In genomic region chr9:35001285-35001677, GRCh38 we compare ENCODE assay signal across 22 cellular contexts. TPM values are rescaled to one million over a fixed set of nuclear protein-coding genes. Genes with fewer than 3 reads are reported as not detected.
DNase-seq lines count a peak whose midpoint lies in the region; ATAC-seq, FAIRE-seq and TF ChIP-seq lines count a peak whose summit lies in the region.
"Had no signal": no experiment of that assay in that cellular context is flagged by ENCODE, and none has a peak within 500 bp of the region (broad histone marks: within the 10 kb centered on the region; RNA-seq: fewer than 3 reads in every experiment).

No MANE protein-coding gene starts in this region.

- H3K23me2 ChIP-seq in H1 (ENCODE audit: low read depth, low read length) = no peaks in the 10 kb centered on the region

- H2BK20ac ChIP-seq in H1 (ENCODE audit: low read length) = no peak overlapping the region

- H3K14ac ChIP-seq in H1 (ENCODE audit: insufficient read length) (no peak overlapping the region), trophoblast cell (ENCODE audit: low read length) (no peak overlapping the region)

- no peaks in the 10 kb centered on the region for H3K9me3 Mint-ChIP-seq in stimulated activated naive CD8-positive, alpha-beta T cell treated with anti-CD3 and anti-CD28 coated beads, Interleukin-15, Interleukin-2, amounts not matched to agents 100 ng/mL and 50 ng/mL, for 24 hours
- H3K9me3 Mint-ChIP-seq: nephron progenitor cell, T-cell had no signal

- no peak for TF ChIP-seq CTCF in H1 (IDR thresholded peaks at IDR 0.05; ENCODE audit: control extremely low read depth in 1 of 3, insufficient read depth in 1 of 3, low read depth in 1 of 3, low read length in 3 of 3)
- TF ChIP-seq CTCF in transverse colon (IDR thresholded peaks at IDR 0.05) = no peak

- H3K36me3 Mint-ChIP-seq in stimulated activated naive CD8-positive, alpha-beta T cell treated with anti-CD3 and anti-CD28 coated beads, Interleukin-15, Interleukin-2, amounts not matched to agents 100 ng/mL and 50 ng/mL, for 24 hours (ENCODE audit: low read depth) = peaks cover 10% of the 10 kb centered on the region

- in situ Hi-C loops in transverse colon (cut with MboI; ENCODE audit: low pct_ligation_motif_present in 1 of 4, low pct_unique_long_range_greater_than_20kb in 1 of 4, low sequenced_read_pairs in 3 of 4) = no loop called here

- no peak for DNase-seq in stimulated activated naive CD8-positive, alpha-beta T cell treated with anti-CD3 and anti-CD28 coated beads, Interleukin-15, Interleukin-2, amounts not matched to agents 100 U/mL and 50 U/mL, for 24 hours
- DNase-seq in H1 (ENCODE audit: low read depth in 1 of 2, low spot score in 2 of 2) (no peak), trophoblast cell (no peak), transverse colon (no peak), NCI-H187 (lab: John Stamatoyannopoulos, UW) (no peak), NCI-H748 (lab: John Stamatoyannopoulos, UW; ENCODE audit: unreplicated experiment) (no peak)
- DNase-seq: activated gamma-delta T cell treated with Interleukin-2 at 50 U/mL for 16 hours; erythroblast; NCI-H1694; NCI-H345; nephron progenitor cell; spleen; stimulated activated naive CD4-positive, alpha-beta T cell treated with Interleukin-2 at 50 U/mL for 16 hours; T-cell had no signal

- intact Hi-C loops in transverse colon (cut with DNase I; ENCODE audit: low total_unique reads) = no loop called here

- TF ChIP-seq POLR2A in H1 (IDR thresholded peaks at IDR 0.05; ENCODE audit: control extremely low read depth in 1 of 2, low read depth in 2 of 2, low read length in 2 of 2) (no peak), transverse colon (IDR thresholded peaks at IDR 0.05) (no peak)

- H2AK5ac ChIP-seq in H1 (ENCODE audit: low read depth, low read length) (peak overlapping the region; percentile 86; the same call in 1 of the 2 replicates), trophoblast cell (ENCODE audit: low read length) (no peak overlapping the region)

- H3K18ac ChIP-seq in H1 (ENCODE audit: extremely low read depth, low read length) = no peak overlapping the region
- no peak overlapping the region for H3K18ac ChIP-seq in trophoblast cell (ENCODE audit: low read length)

- no peak for TF ChIP-seq RAD21 in H1 (IDR thresholded peaks at IDR 0.05 in 1 of 2, conservative IDR thresholded peaks at IDR 0.05 in 1 of 2; ENCODE audit: low read depth in 2 of 2, low read length in 2 of 2)

- H3K23ac ChIP-seq in H1 (ENCODE audit: insufficient read length) = no peak overlapping the region
- no peak overlapping the region for H3K23ac ChIP-seq in trophoblast cell (ENCODE audit: low read length)

- CTCF ChIA-PET in H1 (lab: Charles Lee; ENCODE audit: partially characterized antibody) = interaction anchor here (0.7 to 14.8 kb wide), 12 partner anchors 9 to 111 kb away, joined by 3 to 148 read pairs (median 4); a partner anchor contains a TSS

- ATAC-seq in stimulated activated naive CD8-positive, alpha-beta T cell treated with anti-CD3 and anti-CD28 coated beads, Interleukin-15, Interleukin-2, amounts not matched to agents 100 U/mL and 50 U/mL, for 24 hours = no peak
- no peak for ATAC-seq in HG02610 (IDR thresholded peaks at IDR 0.05; ENCODE audit: unreplicated experiment)
- ATAC-seq: HepG2 had no signal

- no peak overlapping the region for H4K91ac ChIP-seq in H1 (replicated peaks; ENCODE audit: insufficient read length, low read length)
- peak overlapping the region; percentile 41 for H4K91ac ChIP-seq in trophoblast cell (ENCODE audit: low read depth, low read length)

- POLR2A ChIA-PET in H1 (lab: Charles Lee; ENCODE audit: partially characterized antibody) = interaction anchor here (1.1 to 2.7 kb wide), 11 partner anchors 9 to 517 kb away, joined by 3 to 8 read pairs (median 3); partner anchors contain the start of genes DNAJB5 and FANCG

- H3K27me3 Mint-ChIP-seq in stimulated activated naive CD8-positive, alpha-beta T cell treated with anti-CD3 and anti-CD28 coated beads, Interleukin-15, Interleukin-2, amounts not matched to agents 100 ng/mL and 50 ng/mL, for 24 hours = no peaks in the 10 kb centered on the region
- H3K27me3 Mint-ChIP-seq: T-cell had no signal

- no peaks in the 10 kb centered on the region for H3K79me2 ChIP-seq in H1 (ENCODE audit: control insufficient read depth in 1 of 2, insufficient read depth in 2 of 2, low read length in 2 of 2)
- no peaks in the 10 kb centered on the region for H3K79me2 ChIP-seq in trophoblast cell (ENCODE audit: control insufficient read depth, insufficient read depth, low read length, poor library complexity)

- TF ChIP-seq EP300 in H1 (IDR thresholded peaks at IDR 0.05; ENCODE audit: borderline replicate concordance in 1 of 2, low read depth in 2 of 2, low read length in 2 of 2) (no peak), transverse colon (IDR thresholded peaks at IDR 0.05; ENCODE audit: low read depth) (no peak)

- H3K36me3 ChIP-seq in H1 (ENCODE audit: control insufficient read depth in 2 of 4, insufficient read depth in 4 of 4, low read length in 3 of 4) (peaks cover 14 to 17% (median 15%) of the 10 kb centered on the region in 4 experiments; a peak in 7 of 8 replicates), trophoblast cell (ENCODE audit: control insufficient read depth in 1 of 2, insufficient read depth in 2 of 2, low read length in 2 of 2) (peaks cover 12 to 18% of the 10 kb centered on the region in 2 experiments), transverse colon (no peaks in the 10 kb centered on the region)

- WGBS in H1 (ENCODE audit: extremely low coverage in 1 of 2, insufficient coverage in 1 of 2, insufficient read length in 1 of 2, insufficient replicate concordance in 2 of 2, low coverage in 1 of 2, low lambda C conversion rate in 2 of 2, missing lambda C conversion rate in 1 of 2), 2 experiments = 86% methylated on average over 2 of the region's 2 CpGs; no CpG with 5 or more reads in 1 of the 2 experiments
- WGBS in trophoblast cell (ENCODE audit: extremely low coverage, insufficient coverage, insufficient read length) = no CpG with 5 or more reads among the region's 2 CpGs
- 67 to 100% methylated on average over 1 to 2 of the region's 2 CpGs for WGBS in transverse colon (ENCODE audit: low coverage in 1 of 2), 2 donors

- H3K9ac ChIP-seq in H1 (replicated peaks in 1 of 4; ENCODE audit: extremely low read depth in 1 of 4, low read depth in 3 of 4, low read length in 3 of 4) = no peak overlapping the region
- no peak overlapping the region for H3K9ac ChIP-seq in trophoblast cell (ENCODE audit: low read length)

- H3K56ac ChIP-seq in H1 (replicated peaks; ENCODE audit: insufficient read length, low read depth, low read length) = no peak overlapping the region

- H3K79me1 ChIP-seq in H1 (ENCODE audit: low read depth, low read length) (no peaks in the 10 kb centered on the region), trophoblast cell (ENCODE audit: low read length) (peaks cover 3% of the 10 kb centered on the region)

- peaks cover 44% of the 10 kb centered on the region for H3K4me1 Mint-ChIP-seq in stimulated activated naive CD8-positive, alpha-beta T cell treated with anti-CD3 and anti-CD28 coated beads, Interleukin-15, Interleukin-2, amounts not matched to agents 100 ng/mL and 50 ng/mL, for 24 hours (ENCODE audit: low read depth)

- H3K4me2 ChIP-seq in H1 (ENCODE audit: insufficient read depth in 1 of 2, low read depth in 2 of 2, low read length in 2 of 2) = no peak overlapping the region
- no peak overlapping the region for H3K4me2 ChIP-seq in trophoblast cell (ENCODE audit: low read length)

- H3K27ac ChIP-seq in H1 (ENCODE audit: low read depth, low read length) = no peak overlapping the region
- peak overlapping the region; percentile 57 for H3K27ac ChIP-seq in trophoblast cell (ENCODE audit: low read depth, low read length)
- no peak overlapping the region for H3K27ac ChIP-seq in transverse colon
- H3K27ac ChIP-seq: spleen had no signal

- no peaks in the 10 kb centered on the region for H3K9me3 ChIP-seq in H1 (ENCODE audit: insufficient read depth in 2 of 2, low read depth in 1 of 2, low read length in 1 of 2)
- peaks cover 4% of the 10 kb centered on the region for H3K9me3 ChIP-seq in trophoblast cell (ENCODE audit: insufficient read depth, low read depth, low read length)
- H3K9me3 ChIP-seq in transverse colon = no peaks in the 10 kb centered on the region
- H3K9me3 ChIP-seq: spleen had no signal

- no peak overlapping the region for H3K4ac ChIP-seq in H1 (replicated peaks; ENCODE audit: insufficient read length, low read depth, low read length)
- no peak overlapping the region for H3K4ac ChIP-seq in trophoblast cell (ENCODE audit: low read depth, low read length)

- 0 out of 2 replicates have a peak overlapping the region, but pooled peaks have one; percentile 21 for H2BK15ac ChIP-seq in H1 (ENCODE audit: low read length)

- peak overlapping the region; percentile 60; the same call in 1 of the 2 replicates for H2BK5ac ChIP-seq in H1 (ENCODE audit: low read depth, low read length)
- no peak overlapping the region for H2BK5ac ChIP-seq in trophoblast cell (ENCODE audit: low read depth, low read length, poor library complexity)

- no peaks in the 10 kb centered on the region for H4K20me1 ChIP-seq in H1 (replicated peaks in 1 of 2; ENCODE audit: control insufficient read depth in 1 of 2, insufficient read depth in 2 of 2, low read length in 2 of 2)

- H2AFZ ChIP-seq in H1 (ENCODE audit: low read length) = no peak overlapping the region
- H2AFZ ChIP-seq in trophoblast cell (ENCODE audit: insufficient read depth, low read length, poor library complexity) = no peak overlapping the region

- H4K5ac ChIP-seq in H1 (ENCODE audit: insufficient read length, low read depth, low read length) = no peak overlapping the region

- H3K27ac Mint-ChIP-seq in stimulated activated naive CD8-positive, alpha-beta T cell treated with anti-CD3 and anti-CD28 coated beads, Interleukin-15, Interleukin-2, amounts not matched to agents 100 ng/mL and 50 ng/mL, for 24 hours = peak overlapping the region; percentile 56
- H3K27ac Mint-ChIP-seq: nephron progenitor cell, progenitor cell of endocrine pancreas, T-cell had no signal

- H2BK12ac ChIP-seq in H1 (ENCODE audit: low read depth, low read length) = 0 out of 2 replicates have a peak overlapping the region, but pooled peaks have one; percentile 35
- H2BK12ac ChIP-seq in trophoblast cell (ENCODE audit: low read length) = no peak overlapping the region

- no peak overlapping the region for H4K12ac ChIP-seq in trophoblast cell (ENCODE audit: low read depth, low read length)

- H3K27me3 ChIP-seq in H1 (replicated peaks in 1 of 4; ENCODE audit: control insufficient read depth in 3 of 4, extremely low read depth in 1 of 4, insufficient read depth in 3 of 4, low read length in 3 of 4) (no peaks in the 10 kb centered on the region), trophoblast cell (ENCODE audit: insufficient read depth, low read length) (no peaks in the 10 kb centered on the region), transverse colon (no peaks in the 10 kb centered on the region)
- H3K27me3 ChIP-seq: spleen had no signal

- H4K8ac ChIP-seq in H1 (ENCODE audit: extremely low read depth, insufficient read depth, low read length) (no peak overlapping the region), trophoblast cell (ENCODE audit: low read depth, low read length) (no peak overlapping the region)

- H3K4me1 ChIP-seq in H1 (replicated peaks in 1 of 4; ENCODE audit: control insufficient read depth in 3 of 4, insufficient read depth in 4 of 4, low read length in 3 of 4) (peaks cover 2 to 9% (median 4%) of the 10 kb centered on the region in 4 experiments; a peak in 2 of 7 replicates), trophoblast cell (ENCODE audit: control insufficient read depth in 1 of 2, insufficient read depth in 2 of 2, low read length in 2 of 2) (peaks cover 5 to 14% of the 10 kb centered on the region in 2 experiments), transverse colon (peaks cover 0 to 5% (median 2%) of the 10 kb centered on the region in 4 donors)

- H3K4me3 ChIP-seq in H1 (ENCODE audit: extremely low read depth in 1 of 4, insufficient read depth in 2 of 4, low read depth in 3 of 4, low read length in 4 of 4) = no peak overlapping the region
- H3K4me3 ChIP-seq in trophoblast cell (ENCODE audit: low read depth, low read length) = no peak overlapping the region
- H3K4me3 ChIP-seq in transverse colon = no peak overlapping the region
- H3K4me3 ChIP-seq: spleen had no signal

- H2BK120ac ChIP-seq in H1 (replicated peaks; ENCODE audit: low read depth, low read length) = no peak overlapping the region
- H2BK120ac ChIP-seq in trophoblast cell (ENCODE audit: insufficient read depth, low read length, poor library complexity) = peak overlapping the region; percentile 59

- FAIRE-seq in H1 (lab: Jason Lieb, UNC) = no peak
- FAIRE-seq: HepG2 had no signal

- H3K4me3 Mint-ChIP-seq in stimulated activated naive CD8-positive, alpha-beta T cell treated with anti-CD3 and anti-CD28 coated beads, Interleukin-15, Interleukin-2, amounts not matched to agents 100 ng/mL and 50 ng/mL, for 24 hours = no peak overlapping the region
- H3K4me3 Mint-ChIP-seq: nephron progenitor cell, T-cell had no signal

RNA-seq across cellular contexts. Expression of gene DNAJB5, which starts 11.7 kb away (rescaled TPM):
- 34.1 and 38.0 TPM in 2 replicates for total RNA-seq in H1 (2021; fragmentation: NEBNext Ultra II Directional; extraction: Animal tissue kit (Norgen Biotek cat#: 25700))
- polyA plus RNA-seq in H1 (2011; rRNA removed) = 25.0 and 27.8 TPM in 2 replicates
- 23.2 TPM for polyA plus RNA-seq in H1 (2011; cell fraction: cytosol; rRNA removed)
- polyA plus RNA-seq in H1 (2011; cell fraction: nucleus; rRNA removed) = 24.2 TPM
- 40.6 to 46.4 TPM (median 44.6 TPM) in 4 replicates for polyA plus RNA-seq in H1 (2012, experiment 1 of 2)
- polyA plus RNA-seq in H1 (2012, experiment 2 of 2) = 51.0 TPM
- 27.7 TPM for polyA plus RNA-seq in H1 (2013, experiment 1 of 2)
- polyA plus RNA-seq in H1 (2013, experiment 2 of 2) = 27.2 TPM
- polyA minus RNA-seq in H1 (2011; rRNA and poly(A)+ RNA removed) = 11.7 and 13.7 TPM in 2 replicates
- 12.4 TPM for polyA minus RNA-seq in H1 (2011; cell fraction: cytosol; rRNA and poly(A)+ RNA removed)
- 10.8 TPM for polyA minus RNA-seq in H1 (2011; cell fraction: nucleus; rRNA and poly(A)+ RNA removed)
- 11.8 and 12.4 TPM in 2 replicates for polyA plus RNA-seq in trophoblast cell (2013)
- total RNA-seq in transverse colon = 10 to 100 TPM in 2 of 4 donors, 1 to 10 TPM in 2; 4.1 to 22.5 (median 10.2) TPM

RNA-seq across cellular contexts. Expression of gene PHF24, which starts 43.2 kb away (rescaled TPM):
- 0.35 and 1.0 TPM in 2 replicates for total RNA-seq in H1 (2021; fragmentation: NEBNext Ultra II Directional; extraction: Animal tissue kit (Norgen Biotek cat#: 25700))
- 0.13 and 0.29 TPM in 2 replicates for polyA plus RNA-seq in H1 (2011; rRNA removed)
- 0.26 TPM for polyA plus RNA-seq in H1 (2011; cell fraction: cytosol; rRNA removed)
- 0.57 TPM for polyA plus RNA-seq in H1 (2011; cell fraction: nucleus; rRNA removed)
- 0.19 to 0.42 TPM (median 0.31 TPM) in 4 replicates for polyA plus RNA-seq in H1 (2012, experiment 1 of 2)
- 0.25 TPM for polyA plus RNA-seq in H1 (2012, experiment 2 of 2)
- 0.30 TPM for polyA plus RNA-seq in H1 (2013, experiment 1 of 2)
- 0.22 TPM for polyA plus RNA-seq in H1 (2013, experiment 2 of 2)
- 0.41 and 0.63 TPM in 2 replicates for polyA minus RNA-seq in H1 (2011; rRNA and poly(A)+ RNA removed)
- not detected for polyA minus RNA-seq in H1 (2011; cell fraction: cytosol; rRNA and poly(A)+ RNA removed)
- polyA minus RNA-seq in H1 (2011; cell fraction: nucleus; rRNA and poly(A)+ RNA removed) = 0.40 TPM
- 0.34 and 0.62 TPM in 2 replicates for polyA plus RNA-seq in trophoblast cell (2013)
- total RNA-seq in transverse colon = under 1 TPM in 2 of 4 donors, not detected in 2; 0.16 to 0.27 TPM
- total RNA-seq: activated CD8-positive, alpha-beta memory T cell treated with anti-CD3 and anti-CD28 coated beads for 36 hours; dermis blood vessel endothelial cell; HepG2; lung microvascular endothelial cell; MCF 10A; T-cell had no signal
